1 cellular context compared by ENCODE assay signal in the genomic region with DNA sequence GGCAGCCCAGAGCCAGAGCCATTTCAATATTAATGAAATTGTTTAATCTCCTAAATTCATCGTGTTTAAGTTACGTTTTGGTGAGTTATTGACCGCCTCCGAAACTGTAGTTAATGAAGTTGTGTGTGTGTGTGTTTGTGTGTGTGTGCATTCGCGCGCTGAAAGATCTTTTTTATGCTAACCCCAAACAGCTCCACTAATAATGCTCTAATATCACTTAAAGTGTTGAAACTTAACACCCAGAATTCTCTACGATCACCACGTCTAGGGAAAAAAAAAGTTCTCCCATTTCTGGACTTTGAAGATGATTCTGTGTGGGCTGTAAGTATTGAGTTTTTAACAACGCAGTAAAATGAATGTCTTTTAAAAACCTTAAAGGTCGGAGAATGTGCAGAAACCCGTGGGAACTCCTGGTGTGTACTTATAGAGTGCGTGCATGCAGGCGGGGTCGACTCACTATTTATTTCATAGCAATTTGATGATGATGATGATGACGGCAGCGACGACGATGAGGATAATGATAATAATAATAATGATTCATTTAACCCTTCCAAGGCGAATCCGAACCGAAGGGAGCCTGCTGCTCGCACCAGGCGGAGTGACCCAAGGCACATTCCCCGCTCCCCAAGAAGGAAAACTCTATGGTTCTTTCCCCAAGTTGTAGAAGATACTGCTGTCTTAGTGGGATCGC.
A peak's percentile ranks its signal among the peaks of the same experiment; 100 is the strongest.
TF ChIP-seq lines count a peak whose summit lies in the region.

No MANE protein-coding gene starts in this region.

TF ChIP-seq in HEK293, 187 proteins besides CTCF, POLR2A, EP300 and RAD21 (continued from another document):
- TF ChIP-seq, protein P1, sequence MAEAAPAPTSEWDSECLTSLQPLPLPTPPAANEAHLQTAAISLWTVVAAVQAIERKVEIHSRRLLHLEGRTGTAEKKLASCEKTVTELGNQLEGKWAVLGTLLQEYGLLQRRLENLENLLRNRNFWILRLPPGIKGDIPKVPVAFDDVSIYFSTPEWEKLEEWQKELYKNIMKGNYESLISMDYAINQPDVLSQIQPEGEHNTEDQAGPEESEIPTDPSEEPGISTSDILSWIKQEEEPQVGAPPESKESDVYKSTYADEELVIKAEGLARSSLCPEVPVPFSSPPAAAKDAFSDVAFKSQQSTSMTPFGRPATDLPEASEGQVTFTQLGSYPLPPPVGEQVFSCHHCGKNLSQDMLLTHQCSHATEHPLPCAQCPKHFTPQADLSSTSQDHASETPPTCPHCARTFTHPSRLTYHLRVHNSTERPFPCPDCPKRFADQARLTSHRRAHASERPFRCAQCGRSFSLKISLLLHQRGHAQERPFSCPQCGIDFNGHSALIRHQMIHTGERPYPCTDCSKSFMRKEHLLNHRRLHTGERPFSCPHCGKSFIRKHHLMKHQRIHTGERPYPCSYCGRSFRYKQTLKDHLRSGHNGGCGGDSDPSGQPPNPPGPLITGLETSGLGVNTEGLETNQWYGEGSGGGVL (tag by site-specific recombination; IDR thresholded peaks at IDR 0.05), result 0 out of 2 replicates have a peak, but pooled peaks have one; percentile 11
- TF ChIP-seq, protein P2, sequence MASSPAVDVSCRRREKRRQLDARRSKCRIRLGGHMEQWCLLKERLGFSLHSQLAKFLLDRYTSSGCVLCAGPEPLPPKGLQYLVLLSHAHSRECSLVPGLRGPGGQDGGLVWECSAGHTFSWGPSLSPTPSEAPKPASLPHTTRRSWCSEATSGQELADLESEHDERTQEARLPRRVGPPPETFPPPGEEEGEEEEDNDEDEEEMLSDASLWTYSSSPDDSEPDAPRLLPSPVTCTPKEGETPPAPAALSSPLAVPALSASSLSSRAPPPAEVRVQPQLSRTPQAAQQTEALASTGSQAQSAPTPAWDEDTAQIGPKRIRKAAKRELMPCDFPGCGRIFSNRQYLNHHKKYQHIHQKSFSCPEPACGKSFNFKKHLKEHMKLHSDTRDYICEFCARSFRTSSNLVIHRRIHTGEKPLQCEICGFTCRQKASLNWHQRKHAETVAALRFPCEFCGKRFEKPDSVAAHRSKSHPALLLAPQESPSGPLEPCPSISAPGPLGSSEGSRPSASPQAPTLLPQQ (tag by site-specific recombination; IDR thresholded peaks at IDR 0.05), result no peak
- TF ChIP-seq ZNF133 (tag by site-specific recombination; IDR thresholded peaks at IDR 0.05) (no peak), ZNF621 (tag by site-specific recombination; IDR thresholded peaks at IDR 0.05) (no peak), SCRT1 (tag by site-specific recombination; IDR thresholded peaks at IDR 0.05; ENCODE audit: borderline replicate concordance) (no peak), ZFP41 (tag by site-specific recombination; IDR thresholded peaks at IDR 0.05; ENCODE audit: borderline replicate concordance) (no peak), ZSCAN30 (tag by site-specific recombination; IDR thresholded peaks at IDR 0.05) (no peak), ZNF2 (tag by site-specific recombination; IDR thresholded peaks at IDR 0.05) (0 out of 2 replicates have a peak, but pooled peaks have one; percentile 19), ZNF354C (tag by site-specific recombination; IDR thresholded peaks at IDR 0.05; ENCODE audit: borderline replicate concordance, low read depth) (no peak), ZNF530 (tag by site-specific recombination; IDR thresholded peaks at IDR 0.05; ENCODE audit: low read depth) (no peak), ZEB2 (tag by site-specific recombination; IDR thresholded peaks at IDR 0.05) (0 out of 2 replicates have a peak, but pooled peaks have one; percentile 23), ZBTB21 (tag by site-specific recombination; IDR thresholded peaks at IDR 0.05) (0 out of 2 replicates have a peak, but pooled peaks have one; percentile 26)
- TF ChIP-seq, protein P3, sequence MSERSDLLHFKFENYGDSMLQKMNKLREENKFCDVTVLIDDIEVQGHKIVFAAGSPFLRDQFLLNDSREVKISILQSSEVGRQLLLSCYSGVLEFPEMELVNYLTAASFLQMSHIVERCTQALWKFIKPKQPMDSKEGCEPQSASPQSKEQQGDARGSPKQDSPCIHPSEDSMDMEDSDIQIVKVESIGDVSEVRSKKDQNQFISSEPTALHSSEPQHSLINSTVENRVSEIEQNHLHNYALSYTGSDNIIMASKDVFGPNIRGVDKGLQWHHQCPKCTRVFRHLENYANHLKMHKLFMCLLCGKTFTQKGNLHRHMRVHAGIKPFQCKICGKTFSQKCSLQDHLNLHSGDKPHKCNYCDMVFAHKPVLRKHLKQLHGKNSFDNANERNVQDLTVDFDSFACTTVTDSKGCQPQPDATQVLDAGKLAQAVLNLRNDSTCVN (tag by site-specific recombination; optimal IDR thresholded peaks at IDR 0.05), result no peak
- TF ChIP-seq, protein P4, sequence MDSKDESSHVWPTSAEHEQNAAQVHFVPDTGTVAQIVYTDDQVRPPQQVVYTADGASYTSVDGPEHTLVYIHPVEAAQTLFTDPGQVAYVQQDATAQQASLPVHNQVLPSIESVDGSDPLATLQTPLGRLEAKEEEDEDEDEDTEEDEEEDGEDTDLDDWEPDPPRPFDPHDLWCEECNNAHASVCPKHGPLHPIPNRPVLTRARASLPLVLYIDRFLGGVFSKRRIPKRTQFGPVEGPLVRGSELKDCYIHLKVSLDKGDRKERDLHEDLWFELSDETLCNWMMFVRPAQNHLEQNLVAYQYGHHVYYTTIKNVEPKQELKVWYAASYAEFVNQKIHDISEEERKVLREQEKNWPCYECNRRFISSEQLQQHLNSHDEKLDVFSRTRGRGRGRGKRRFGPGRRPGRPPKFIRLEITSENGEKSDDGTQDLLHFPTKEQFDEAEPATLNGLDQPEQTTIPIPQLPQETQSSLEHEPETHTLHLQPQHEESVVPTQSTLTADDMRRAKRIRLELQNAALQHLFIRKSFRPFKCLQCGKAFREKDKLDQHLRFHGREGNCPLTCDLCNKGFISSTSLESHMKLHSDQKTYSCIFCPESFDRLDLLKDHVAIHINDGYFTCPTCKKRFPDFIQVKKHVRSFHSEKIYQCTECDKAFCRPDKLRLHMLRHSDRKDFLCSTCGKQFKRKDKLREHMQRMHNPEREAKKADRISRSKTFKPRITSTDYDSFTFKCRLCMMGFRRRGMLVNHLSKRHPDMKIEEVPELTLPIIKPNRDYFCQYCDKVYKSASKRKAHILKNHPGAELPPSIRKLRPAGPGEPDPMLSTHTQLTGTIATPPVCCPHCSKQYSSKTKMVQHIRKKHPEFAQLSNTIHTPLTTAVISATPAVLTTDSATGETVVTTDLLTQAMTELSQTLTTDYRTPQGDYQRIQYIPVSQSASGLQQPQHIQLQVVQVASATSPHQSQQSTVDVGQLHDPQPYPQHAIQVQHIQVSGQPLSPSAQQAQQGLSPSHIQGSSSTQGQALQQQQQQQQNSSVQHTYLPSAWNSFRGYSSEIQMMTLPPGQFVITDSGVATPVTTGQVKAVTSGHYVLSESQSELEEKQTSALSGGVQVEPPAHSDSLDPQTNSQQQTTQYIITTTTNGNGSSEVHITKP (tag by site-specific recombination; IDR thresholded peaks at IDR 0.05), result peak; percentile 60; the same call in 1 of the 2 replicates
- TF ChIP-seq, protein P5, sequence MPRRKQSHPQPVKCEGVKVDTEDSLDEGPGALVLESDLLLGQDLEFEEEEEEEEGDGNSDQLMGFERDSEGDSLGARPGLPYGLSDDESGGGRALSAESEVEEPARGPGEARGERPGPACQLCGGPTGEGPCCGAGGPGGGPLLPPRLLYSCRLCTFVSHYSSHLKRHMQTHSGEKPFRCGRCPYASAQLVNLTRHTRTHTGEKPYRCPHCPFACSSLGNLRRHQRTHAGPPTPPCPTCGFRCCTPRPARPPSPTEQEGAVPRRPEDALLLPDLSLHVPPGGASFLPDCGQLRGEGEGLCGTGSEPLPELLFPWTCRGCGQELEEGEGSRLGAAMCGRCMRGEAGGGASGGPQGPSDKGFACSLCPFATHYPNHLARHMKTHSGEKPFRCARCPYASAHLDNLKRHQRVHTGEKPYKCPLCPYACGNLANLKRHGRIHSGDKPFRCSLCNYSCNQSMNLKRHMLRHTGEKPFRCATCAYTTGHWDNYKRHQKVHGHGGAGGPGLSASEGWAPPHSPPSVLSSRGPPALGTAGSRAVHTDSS (tag by site-specific recombination; IDR thresholded peaks at IDR 0.05), result peak; percentile 81
- TF ChIP-seq, protein P6, sequence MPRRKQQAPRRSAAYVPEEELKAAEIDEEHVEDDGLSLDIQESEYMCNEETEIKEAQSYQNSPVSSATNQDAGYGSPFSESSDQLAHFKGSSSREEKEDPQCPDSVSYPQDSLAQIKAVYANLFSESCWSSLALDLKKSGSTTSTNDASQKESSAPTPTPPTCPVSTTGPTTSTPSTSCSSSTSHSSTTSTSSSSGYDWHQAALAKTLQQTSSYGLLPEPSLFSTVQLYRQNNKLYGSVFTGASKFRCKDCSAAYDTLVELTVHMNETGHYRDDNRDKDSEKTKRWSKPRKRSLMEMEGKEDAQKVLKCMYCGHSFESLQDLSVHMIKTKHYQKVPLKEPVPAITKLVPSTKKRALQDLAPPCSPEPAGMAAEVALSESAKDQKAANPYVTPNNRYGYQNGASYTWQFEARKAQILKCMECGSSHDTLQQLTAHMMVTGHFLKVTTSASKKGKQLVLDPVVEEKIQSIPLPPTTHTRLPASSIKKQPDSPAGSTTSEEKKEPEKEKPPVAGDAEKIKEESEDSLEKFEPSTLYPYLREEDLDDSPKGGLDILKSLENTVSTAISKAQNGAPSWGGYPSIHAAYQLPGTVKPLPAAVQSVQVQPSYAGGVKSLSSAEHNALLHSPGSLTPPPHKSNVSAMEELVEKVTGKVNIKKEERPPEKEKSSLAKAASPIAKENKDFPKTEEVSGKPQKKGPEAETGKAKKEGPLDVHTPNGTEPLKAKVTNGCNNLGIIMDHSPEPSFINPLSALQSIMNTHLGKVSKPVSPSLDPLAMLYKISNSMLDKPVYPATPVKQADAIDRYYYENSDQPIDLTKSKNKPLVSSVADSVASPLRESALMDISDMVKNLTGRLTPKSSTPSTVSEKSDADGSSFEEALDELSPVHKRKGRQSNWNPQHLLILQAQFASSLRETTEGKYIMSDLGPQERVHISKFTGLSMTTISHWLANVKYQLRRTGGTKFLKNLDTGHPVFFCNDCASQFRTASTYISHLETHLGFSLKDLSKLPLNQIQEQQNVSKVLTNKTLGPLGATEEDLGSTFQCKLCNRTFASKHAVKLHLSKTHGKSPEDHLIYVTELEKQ (tag by site-specific recombination; IDR thresholded peaks at IDR 0.05; ENCODE audit: borderline replicate concordance), result no peak
- TF ChIP-seq, protein P7, sequence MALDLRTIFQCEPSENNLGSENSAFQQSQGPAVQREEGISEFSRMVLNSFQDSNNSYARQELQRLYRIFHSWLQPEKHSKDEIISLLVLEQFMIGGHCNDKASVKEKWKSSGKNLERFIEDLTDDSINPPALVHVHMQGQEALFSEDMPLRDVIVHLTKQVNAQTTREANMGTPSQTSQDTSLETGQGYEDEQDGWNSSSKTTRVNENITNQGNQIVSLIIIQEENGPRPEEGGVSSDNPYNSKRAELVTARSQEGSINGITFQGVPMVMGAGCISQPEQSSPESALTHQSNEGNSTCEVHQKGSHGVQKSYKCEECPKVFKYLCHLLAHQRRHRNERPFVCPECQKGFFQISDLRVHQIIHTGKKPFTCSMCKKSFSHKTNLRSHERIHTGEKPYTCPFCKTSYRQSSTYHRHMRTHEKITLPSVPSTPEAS (tag by site-specific recombination; IDR thresholded peaks at IDR 0.05), result peak; percentile 81
